9 cellular contexts compared by ENCODE assay signal in the genomic region with DNA sequence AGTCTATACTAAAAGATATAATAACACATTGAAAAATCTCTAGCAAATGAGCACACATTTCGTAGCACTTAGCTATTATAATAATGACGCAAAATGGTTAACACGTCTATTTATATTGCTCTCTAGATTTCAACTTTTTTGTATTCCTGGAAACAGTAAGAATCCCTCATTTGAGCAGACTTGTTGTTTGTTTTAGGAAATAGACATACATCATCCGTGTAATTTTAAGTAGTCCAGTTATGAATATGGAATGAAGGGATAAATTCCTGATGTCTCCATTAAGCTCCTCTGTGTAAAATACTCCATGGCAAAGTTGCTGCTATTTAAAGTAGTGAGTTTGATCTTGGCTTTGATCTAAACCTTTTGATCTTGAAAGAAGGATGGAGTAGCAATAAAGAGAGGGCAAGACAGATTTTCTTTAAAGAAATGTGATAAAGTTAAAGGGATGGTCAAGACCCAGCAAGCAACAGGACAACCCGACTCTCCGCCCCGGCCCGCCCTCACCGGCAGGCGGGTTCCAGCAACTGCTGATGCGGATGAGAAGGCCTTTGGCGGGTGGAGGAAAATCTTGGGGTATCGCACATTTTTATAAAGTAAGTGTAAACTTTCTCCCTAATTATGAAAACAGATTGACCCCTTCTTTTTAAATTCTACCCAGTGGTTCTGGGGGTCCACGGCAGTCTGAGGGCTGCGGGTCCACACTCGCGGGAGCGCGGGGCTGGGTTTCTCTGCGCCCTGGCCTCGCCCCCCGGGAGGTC.
DNase-seq lines count a peak whose midpoint lies in the region; ATAC-seq, FAIRE-seq and TF ChIP-seq lines count a peak whose summit lies in the region.
"Had no signal": no experiment of that assay in that cellular context is flagged by ENCODE, and none has a peak within 500 bp of the region (broad histone marks: within the 10 kb centered on the region; RNA-seq: fewer than 3 reads in every experiment).

No MANE protein-coding gene starts in this region.

- no peaks in the 10 kb centered on the region for H3K36me3 ChIP-seq in HEK293 (ENCODE audit: control insufficient read depth in 2 of 2, insufficient read depth in 1 of 2, low read length in 2 of 2)

- H3K36me3 Mint-ChIP-seq in stimulated activated naive CD8-positive, alpha-beta T cell treated with anti-CD3 and anti-CD28 coated beads, Interleukin-15, Interleukin-2, amounts not matched to agents 100 ng/mL and 50 ng/mL, for 24 hours (ENCODE audit: low read depth) = peaks cover 12% of the 10 kb centered on the region

- peaks cover 31% of the 10 kb centered on the region for H3K4me1 Mint-ChIP-seq in stimulated activated naive CD8-positive, alpha-beta T cell treated with anti-CD3 and anti-CD28 coated beads, Interleukin-15, Interleukin-2, amounts not matched to agents 100 ng/mL and 50 ng/mL, for 24 hours (ENCODE audit: low read depth)

- no peak for TF ChIP-seq CTCF in HEK293 (tag by site-specific recombination; IDR thresholded peaks at IDR 0.05)
- TF ChIP-seq CTCF in choroid plexus epithelial cell (conservative IDR thresholded peaks at IDR 0.05; ENCODE audit: low read depth, low read length) = peak; percentile 37

- H3K27me3 Mint-ChIP-seq in stimulated activated naive CD8-positive, alpha-beta T cell treated with anti-CD3 and anti-CD28 coated beads, Interleukin-15, Interleukin-2, amounts not matched to agents 100 ng/mL and 50 ng/mL, for 24 hours = peaks cover 59% of the 10 kb centered on the region

- no peaks in the 10 kb centered on the region for H3K9me3 Mint-ChIP-seq in stimulated activated naive CD8-positive, alpha-beta T cell treated with anti-CD3 and anti-CD28 coated beads, Interleukin-15, Interleukin-2, amounts not matched to agents 100 ng/mL and 50 ng/mL, for 24 hours

- H3K4me3 ChIP-seq in HEK293 (ENCODE audit: low read depth, low read length) (peak overlapping the region; percentile 73), choroid plexus epithelial cell (ENCODE audit: low read depth, low read length) (peak overlapping the region; percentile 80)

- H3K4me3 Mint-ChIP-seq in stimulated activated naive CD8-positive, alpha-beta T cell treated with anti-CD3 and anti-CD28 coated beads, Interleukin-15, Interleukin-2, amounts not matched to agents 100 ng/mL and 50 ng/mL, for 24 hours = peak overlapping the region; percentile 78

- peak in 2 of 3 experiments; percentile 89 for DNase-seq in NCI-H1417 (lab: John Stamatoyannopoulos, UW)
- DNase-seq in NCI-H1417 treated with DMSO at 0.1 percent for 48 hours (lab: John Stamatoyannopoulos, UW) = no peak
- DNase-seq in RCC 7860 (ENCODE audit: low spot score) = peak; percentile 41
- peak; percentile 69 for DNase-seq in choroid plexus epithelial cell (ENCODE audit: low read depth)
- peak; percentile 89 for DNase-seq in left kidney (ENCODE audit: low read depth, low spot score)
- DNase-seq: DND-41 had no signal

- H3K27ac ChIP-seq in HEK293 (ENCODE audit: extremely low read depth, low read depth, low read length) = peak overlapping the region; percentile 75; the same call in 1 of the 2 replicates

- no peak for ATAC-seq in HG03135 (IDR thresholded peaks at IDR 0.05; ENCODE audit: unreplicated experiment)

- FAIRE-seq in RCC 7860 (lab: Jason Lieb, UNC) = peak; percentile 42

- POLR2A ChIA-PET in HEK293 (lab: Yijun Ruan, JAX) = interaction anchor here (1.1 kb wide), 1 partner anchor 53 kb away, joined by 3 read pairs; no protein-coding TSS in a partner anchor

- H3K4me1 ChIP-seq in HEK293 (ENCODE audit: control insufficient read depth, insufficient read depth, low read length) = no peaks in the 10 kb centered on the region; the same call in 1 of the 2 replicates

- no peak overlapping the region for H3K27ac Mint-ChIP-seq in stimulated activated naive CD8-positive, alpha-beta T cell treated with anti-CD3 and anti-CD28 coated beads, Interleukin-15, Interleukin-2, amounts not matched to agents 100 ng/mL and 50 ng/mL, for 24 hours

- CTCF ChIA-PET in HEK293 (lab: Yijun Ruan, JAX) = interaction anchor here (0.9 to 1.1 kb wide), 2 partner anchors 14 to 1214 kb away, joined by 3 to 4 read pairs; no protein-coding TSS in a partner anchor

- H3K9me3 ChIP-seq in HEK293 (ENCODE audit: control insufficient read depth, insufficient read depth, low read depth, low read length) = no peaks in the 10 kb centered on the region

TF ChIP-seq in HEK293, 187 proteins besides CTCF, POLR2A, EP300 and RAD21 (continues in another document):
- TF ChIP-seq, protein P1, sequence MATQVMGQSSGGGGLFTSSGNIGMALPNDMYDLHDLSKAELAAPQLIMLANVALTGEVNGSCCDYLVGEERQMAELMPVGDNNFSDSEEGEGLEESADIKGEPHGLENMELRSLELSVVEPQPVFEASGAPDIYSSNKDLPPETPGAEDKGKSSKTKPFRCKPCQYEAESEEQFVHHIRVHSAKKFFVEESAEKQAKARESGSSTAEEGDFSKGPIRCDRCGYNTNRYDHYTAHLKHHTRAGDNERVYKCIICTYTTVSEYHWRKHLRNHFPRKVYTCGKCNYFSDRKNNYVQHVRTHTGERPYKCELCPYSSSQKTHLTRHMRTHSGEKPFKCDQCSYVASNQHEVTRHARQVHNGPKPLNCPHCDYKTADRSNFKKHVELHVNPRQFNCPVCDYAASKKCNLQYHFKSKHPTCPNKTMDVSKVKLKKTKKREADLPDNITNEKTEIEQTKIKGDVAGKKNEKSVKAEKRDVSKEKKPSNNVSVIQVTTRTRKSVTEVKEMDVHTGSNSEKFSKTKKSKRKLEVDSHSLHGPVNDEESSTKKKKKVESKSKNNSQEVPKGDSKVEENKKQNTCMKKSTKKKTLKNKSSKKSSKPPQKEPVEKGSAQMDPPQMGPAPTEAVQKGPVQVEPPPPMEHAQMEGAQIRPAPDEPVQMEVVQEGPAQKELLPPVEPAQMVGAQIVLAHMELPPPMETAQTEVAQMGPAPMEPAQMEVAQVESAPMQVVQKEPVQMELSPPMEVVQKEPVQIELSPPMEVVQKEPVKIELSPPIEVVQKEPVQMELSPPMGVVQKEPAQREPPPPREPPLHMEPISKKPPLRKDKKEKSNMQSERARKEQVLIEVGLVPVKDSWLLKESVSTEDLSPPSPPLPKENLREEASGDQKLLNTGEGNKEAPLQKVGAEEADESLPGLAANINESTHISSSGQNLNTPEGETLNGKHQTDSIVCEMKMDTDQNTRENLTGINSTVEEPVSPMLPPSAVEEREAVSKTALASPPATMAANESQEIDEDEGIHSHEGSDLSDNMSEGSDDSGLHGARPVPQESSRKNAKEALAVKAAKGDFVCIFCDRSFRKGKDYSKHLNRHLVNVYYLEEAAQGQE (tag by site-specific recombination; IDR thresholded peaks at IDR 0.05) = no peak
- TF ChIP-seq ZNF132 (tag by site-specific recombination; IDR thresholded peaks at IDR 0.05; ENCODE audit: borderline replicate concordance) (no peak), ZNF266 (tag by site-specific recombination; IDR thresholded peaks at IDR 0.05; ENCODE audit: low read depth) (no peak), RBAK (tag by site-specific recombination; IDR thresholded peaks at IDR 0.05) (no peak)
- TF ChIP-seq, protein P2, sequence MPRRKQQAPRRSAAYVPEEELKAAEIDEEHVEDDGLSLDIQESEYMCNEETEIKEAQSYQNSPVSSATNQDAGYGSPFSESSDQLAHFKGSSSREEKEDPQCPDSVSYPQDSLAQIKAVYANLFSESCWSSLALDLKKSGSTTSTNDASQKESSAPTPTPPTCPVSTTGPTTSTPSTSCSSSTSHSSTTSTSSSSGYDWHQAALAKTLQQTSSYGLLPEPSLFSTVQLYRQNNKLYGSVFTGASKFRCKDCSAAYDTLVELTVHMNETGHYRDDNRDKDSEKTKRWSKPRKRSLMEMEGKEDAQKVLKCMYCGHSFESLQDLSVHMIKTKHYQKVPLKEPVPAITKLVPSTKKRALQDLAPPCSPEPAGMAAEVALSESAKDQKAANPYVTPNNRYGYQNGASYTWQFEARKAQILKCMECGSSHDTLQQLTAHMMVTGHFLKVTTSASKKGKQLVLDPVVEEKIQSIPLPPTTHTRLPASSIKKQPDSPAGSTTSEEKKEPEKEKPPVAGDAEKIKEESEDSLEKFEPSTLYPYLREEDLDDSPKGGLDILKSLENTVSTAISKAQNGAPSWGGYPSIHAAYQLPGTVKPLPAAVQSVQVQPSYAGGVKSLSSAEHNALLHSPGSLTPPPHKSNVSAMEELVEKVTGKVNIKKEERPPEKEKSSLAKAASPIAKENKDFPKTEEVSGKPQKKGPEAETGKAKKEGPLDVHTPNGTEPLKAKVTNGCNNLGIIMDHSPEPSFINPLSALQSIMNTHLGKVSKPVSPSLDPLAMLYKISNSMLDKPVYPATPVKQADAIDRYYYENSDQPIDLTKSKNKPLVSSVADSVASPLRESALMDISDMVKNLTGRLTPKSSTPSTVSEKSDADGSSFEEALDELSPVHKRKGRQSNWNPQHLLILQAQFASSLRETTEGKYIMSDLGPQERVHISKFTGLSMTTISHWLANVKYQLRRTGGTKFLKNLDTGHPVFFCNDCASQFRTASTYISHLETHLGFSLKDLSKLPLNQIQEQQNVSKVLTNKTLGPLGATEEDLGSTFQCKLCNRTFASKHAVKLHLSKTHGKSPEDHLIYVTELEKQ (tag by site-specific recombination; IDR thresholded peaks at IDR 0.05; ENCODE audit: borderline replicate concordance) = no peak
- TF ChIP-seq, protein P3, sequence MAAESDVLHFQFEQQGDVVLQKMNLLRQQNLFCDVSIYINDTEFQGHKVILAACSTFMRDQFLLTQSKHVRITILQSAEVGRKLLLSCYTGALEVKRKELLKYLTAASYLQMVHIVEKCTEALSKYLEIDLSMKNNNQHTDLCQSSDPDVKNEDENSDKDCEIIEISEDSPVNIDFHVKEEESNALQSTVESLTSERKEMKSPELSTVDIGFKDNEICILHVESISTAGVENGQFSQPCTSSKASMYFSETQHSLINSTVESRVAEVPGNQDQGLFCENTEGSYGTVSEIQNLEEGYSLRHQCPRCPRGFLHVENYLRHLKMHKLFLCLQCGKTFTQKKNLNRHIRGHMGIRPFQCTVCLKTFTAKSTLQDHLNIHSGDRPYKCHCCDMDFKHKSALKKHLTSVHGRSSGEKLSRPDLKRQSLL (tag by site-specific recombination; IDR thresholded peaks at IDR 0.05) = no peak
- TF ChIP-seq, protein P4, sequence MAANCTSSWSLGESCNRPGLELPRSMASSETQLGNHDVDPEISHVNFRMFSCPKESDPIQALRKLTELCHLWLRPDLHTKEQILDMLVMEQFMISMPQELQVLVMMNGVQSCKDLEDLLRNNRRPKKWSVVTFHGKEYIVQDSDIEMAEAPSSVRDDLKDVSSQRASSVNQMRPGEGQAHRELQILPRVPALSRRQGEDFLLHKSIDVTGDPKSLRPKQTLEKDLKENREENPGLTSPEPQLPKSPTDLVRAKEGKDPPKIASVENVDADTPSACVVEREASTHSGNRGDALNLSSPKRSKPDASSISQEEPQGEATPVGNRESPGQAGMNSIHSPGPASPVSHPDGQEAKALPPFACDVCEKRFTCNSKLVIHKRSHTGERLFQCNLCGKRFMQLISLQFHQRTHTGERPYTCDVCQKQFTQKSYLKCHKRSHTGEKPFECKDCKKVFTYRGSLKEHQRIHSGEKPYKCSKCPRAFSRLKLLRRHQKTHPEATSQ (tag by site-specific recombination; IDR thresholded peaks at IDR 0.05) = no peak
